9 cellular contexts compared by ENCODE assay signal in genomic region chr6:85360794-85361642, GRCh38.
DNase-seq lines count a peak whose midpoint lies in the region; TF ChIP-seq lines count a peak whose summit lies in the region.
"Had no signal": no experiment of that assay in that cellular context is flagged by ENCODE, and none has a peak within 500 bp of the region (broad histone marks: within the 10 kb centered on the region; RNA-seq: fewer than 3 reads in every experiment).

No MANE protein-coding gene starts in this region.

- H3K4me3 ChIP-seq in mucosa of rectum (ENCODE audit: low read length in 2 of 2) (no peak overlapping the region), SJCRH30 (no peak overlapping the region)

- H3K27me3 ChIP-seq in mucosa of rectum (ENCODE audit: control insufficient read depth in 2 of 2, insufficient read depth in 2 of 2, low read length in 2 of 2) (no peaks in the 10 kb centered on the region), SJCRH30 (no peaks in the 10 kb centered on the region)

- no peak overlapping the region for H3K4me3 Mint-ChIP-seq in MCF 10A (ENCODE audit: unreplicated experiment)

- POLR2A ChIA-PET in MCF 10A (lab: Yijun Ruan, JAX), result interaction anchor here (0.8 to 4.6 kb wide), 16 partner anchors 10 to 317 kb away, joined by 3 to 68 read pairs (median 4); partner anchors contain the start of genes NT5E and SNX14

- H3K27ac ChIP-seq in mucosa of rectum (ENCODE audit: low read depth in 2 of 2, low read length in 2 of 2), result peak overlapping the region; percentile 21 to 57
- no peak overlapping the region for H3K27ac ChIP-seq in SJCRH30

- CTCF ChIA-PET in MCF 10A (lab: Yijun Ruan, JAX), result interaction anchor here (0.6 to 6.4 kb wide), 9 partner anchors 9 to 120 kb away, joined by 3 to 153 read pairs (median 8); partner anchors contain the start of gene NT5E

- H3K27me3 Mint-ChIP-seq in MCF 10A (ENCODE audit: insufficient read depth, unreplicated experiment), result no peaks in the 10 kb centered on the region

- H3K9me3 Mint-ChIP-seq in MCF 10A (ENCODE audit: unreplicated experiment), result no peaks in the 10 kb centered on the region

- no peak overlapping the region for H3K9ac ChIP-seq in mucosa of rectum (ENCODE audit: low read depth in 1 of 2, low read length in 2 of 2)

- no peak for TF ChIP-seq CTCF in MCF 10A (IDR thresholded peaks at IDR 0.05; ENCODE audit: unreplicated experiment)

- no peaks in the 10 kb centered on the region for H3K36me3 Mint-ChIP-seq in MCF 10A (ENCODE audit: insufficient read depth, unreplicated experiment)

- H3K4me1 Mint-ChIP-seq in MCF 10A (ENCODE audit: insufficient read depth, unreplicated experiment), result peaks cover 22% of the 10 kb centered on the region

- intact Hi-C loops in MCF 10A (cut with micrococcal nuclease), result loop anchor here (1.0 kb wide), 3 partner anchors 43 to 103 kb away; partner anchors contain the start of gene NT5E

- no peaks in the 10 kb centered on the region for H3K9me3 ChIP-seq in mucosa of rectum (ENCODE audit: control insufficient read depth in 2 of 2, low read length in 2 of 2)
- no peaks in the 10 kb centered on the region for H3K9me3 ChIP-seq in SJCRH30 (replicated peaks)

- BruUV-seq in MCF 10A (replicated peaks; lab: Mats Ljungman, UMichigan), result no TSS peak

- peak; percentile 98 for DNase-seq in EL
- peak; percentile 81 for DNase-seq in HPDE6-E6E7 (ENCODE audit: extremely low spot score)
- DNase-seq in MCF 10A (ENCODE audit: unreplicated experiment), result peak; percentile 94
- no peak for DNase-seq in SJCRH30
- no peak for DNase-seq in NCI-H774 (lab: John Stamatoyannopoulos, UW)
- no peak for DNase-seq in AML-193 (lab: John Stamatoyannopoulos, UW)
- DNase-seq in epidermal melanocyte (ENCODE audit: insufficient read length, low spot score), result no peak
- DNase-seq: NCI-H2029 had no signal

- H3K4me1 ChIP-seq in mucosa of rectum (ENCODE audit: control insufficient read depth in 2 of 2, insufficient read depth in 2 of 2, low read length in 2 of 2) (peaks cover 6 to 7% of the 10 kb centered on the region in 2 donors), SJCRH30 (no peaks in the 10 kb centered on the region)

- H3K27ac Mint-ChIP-seq in MCF 10A (ENCODE audit: low read depth, unreplicated experiment), result peak overlapping the region; percentile 93

- H3K36me3 ChIP-seq in mucosa of rectum (ENCODE audit: control insufficient read depth in 2 of 2, insufficient read depth in 2 of 2, low read length in 2 of 2) (no peaks in the 10 kb centered on the region), SJCRH30 (no peaks in the 10 kb centered on the region)

Comparison
In these comparisons a context has a peak if more than half of its experiments do, and no peak if none do; other contexts are left out.
1. DNase-seq: peak in EL (single experiment), HPDE6-E6E7 (single experiment) and MCF 10A (single experiment); none in SJCRH30 (0 of 2), NCI-H774 (single experiment), AML-193 (0 of 2) and epidermal melanocyte (single experiment).